In the genomic region with DNA sequence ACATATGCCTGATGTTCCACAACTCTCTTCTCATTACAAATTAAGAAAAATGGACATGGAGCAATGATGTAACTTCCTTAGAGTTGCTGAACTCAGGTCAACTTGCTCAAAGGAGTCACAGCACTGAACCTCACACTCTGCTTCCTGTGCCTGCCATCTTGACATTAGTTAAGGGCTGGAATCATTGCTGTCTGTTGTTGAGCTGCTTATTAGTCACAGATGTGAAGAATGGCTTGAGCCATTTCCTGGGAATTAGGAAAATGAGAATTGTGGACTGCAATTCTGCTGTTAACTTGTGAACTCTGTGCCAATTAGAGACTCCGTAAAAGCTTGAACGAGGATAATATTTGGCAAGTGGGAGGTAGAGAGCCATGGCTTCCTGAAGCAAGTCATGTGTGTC, we compare ENCODE assay signal across 27 cellular contexts.
DNase-seq lines count a peak whose midpoint lies in the region; ATAC-seq and TF ChIP-seq lines count a peak whose summit lies in the region.
"Had no signal": no experiment of that assay in that cellular context is flagged by ENCODE, and none has a peak within 500 bp of the region (broad histone marks: within the 10 kb centered on the region; RNA-seq: fewer than 3 reads in every experiment).

No MANE protein-coding gene starts in this region.

- no peaks in the 10 kb centered on the region for H3K4me1 ChIP-seq in stomach
- H3K4me1 ChIP-seq in uterus: no peaks in the 10 kb centered on the region
- H3K4me1 ChIP-seq: transverse colon had no signal

- H3K4me3 ChIP-seq in fibroblast of pulmonary artery (replicated peaks; ENCODE audit: low read depth, low read length) (no peak overlapping the region), stomach (no peak overlapping the region), uterus (no peak overlapping the region)
- H3K4me3 ChIP-seq: lung, transverse colon had no signal

- DNase-seq in A172 (ENCODE audit: low spot score) (peak; percentile 13), GM04503 (ENCODE audit: low read depth) (peak; percentile 72), RKO (ENCODE audit: low spot score) (peak; percentile 32), fibroblast of pulmonary artery (ENCODE audit: low read depth) (peak; percentile 54), NCI-H2081 treated with DMSO at 0.1 percent for 48 hours (lab: John Stamatoyannopoulos, UW) (no peak), stomach (no peak), uterus (no peak)
- DNase-seq: activated CD4-positive, alpha-beta T cell treated with anti-CD3 and anti-CD28 coated beads for 4 hours; activated naive CD4-positive, alpha-beta T cell treated with Interleukin-2 at 50 U/mL for 16 hours; activated T-cell treated with anti-CD3 and anti-CD28 coated beads, Interleukin-2, amount 50 U/mL, for 48 hours; C1 segment of cervical spinal cord; central memory CD4-positive, alpha-beta T cell; dermis blood vessel endothelial cell; DND-41; H7; kidney; NCI-H1930; NCI-H226; PC-3; posterior cingulate gyrus; SIG-M5; stimulated activated CD4-positive, alpha-beta T cell treated with anti-CD3 and anti-CD28 coated beads, Interleukin-1b, Interleukin-23, amount 100 ng/mL, for 48 hours; stimulated activated naive CD8-positive, alpha-beta T cell treated with anti-CD3 and anti-CD28 coated beads, Interleukin-15, Interleukin-2, amounts not matched to agents 100 U/mL and 50 U/mL, for 24 hours; transverse colon had no signal

- H3K9me3 ChIP-seq in stomach (no peaks in the 10 kb centered on the region), uterus (no peaks in the 10 kb centered on the region)
- H3K9me3 ChIP-seq: transverse colon had no signal

- H3K36me3 ChIP-seq in stomach (peaks cover 0 to 12% (median 0%) of the 10 kb centered on the region in 4 donors), uterus (no peaks in the 10 kb centered on the region)
- H3K36me3 ChIP-seq: transverse colon had no signal

- no peak for ATAC-seq in GM19351 (IDR thresholded peaks at IDR 0.05; ENCODE audit: unreplicated experiment)
- ATAC-seq: PC-3; stimulated activated naive CD8-positive, alpha-beta T cell treated with anti-CD3 and anti-CD28 coated beads, Interleukin-15, Interleukin-2, amounts not matched to agents 100 U/mL and 50 U/mL, for 24 hours had no signal

- TF ChIP-seq CTCF in fibroblast of pulmonary artery (IDR thresholded peaks at IDR 0.05; ENCODE audit: low read length, missing control alignments): no peak
- TF ChIP-seq CTCF in stomach (IDR thresholded peaks at IDR 0.05): no peak
- no peak for TF ChIP-seq CTCF in uterus (IDR thresholded peaks at IDR 0.05)

- no peaks in the 10 kb centered on the region for H3K27me3 ChIP-seq in stomach
- no peaks in the 10 kb centered on the region for H3K27me3 ChIP-seq in uterus
- H3K27me3 ChIP-seq: transverse colon had no signal

- TF ChIP-seq POLR2A in stomach (IDR thresholded peaks at IDR 0.05) (no peak), uterus (IDR thresholded peaks at IDR 0.05) (no peak)

- H3K27ac ChIP-seq in stomach (no peak overlapping the region), uterus (no peak overlapping the region)
- H3K27ac ChIP-seq: 22Rv1, transverse colon had no signal

- intact Hi-C loops in stomach (cut with DNase I; ENCODE audit: low total_unique reads): no loop called here
- intact Hi-C loops in uterus (cut with DNase I; ENCODE audit: low total_unique reads): no loop called here

- TF ChIP-seq EP300 in stomach (IDR thresholded peaks at IDR 0.05): no peak

- 84 to 92% (median 86%) methylated on average over 2 of the region's 2 CpGs for WGBS in stomach, 5 donors

Comparison
In these comparisons a context has a peak if more than half of its experiments do, and no peak if none do; other contexts are left out.
1. DNase-seq: peak in A172 (single experiment), GM04503 (single experiment), RKO (single experiment) and fibroblast of pulmonary artery (single experiment); none in NCI-H2081 treated with DMSO at 0.1 percent for 48 hours (single experiment), stomach (single experiment) and uterus (0 of 2).